ENCODE assay signal across 12 cellular contexts in genomic region chr1:203069028-203069804, GRCh38. TPM values are rescaled to one million over a fixed set of nuclear protein-coding genes. Genes with fewer than 3 reads are reported as not detected.
DNase-seq lines count a peak whose midpoint lies in the region; ATAC-seq and TF ChIP-seq lines count a peak whose summit lies in the region.
"Had no signal": no experiment of that assay in that cellular context is flagged by ENCODE, and none has a peak within 500 bp of the region (broad histone marks: within the 10 kb centered on the region; RNA-seq: fewer than 3 reads in every experiment).

No MANE protein-coding gene starts in this region.

- no peak for TF ChIP-seq EP300 in transverse colon (IDR thresholded peaks at IDR 0.05; ENCODE audit: low read depth)

- WGBS in transverse colon (ENCODE audit: low coverage in 1 of 2), 2 donors = 22 to 34% methylated on average over 2 to 6 of the region's 6 CpGs

- peak overlapping the region; percentile 45 to 73 (median 64) for H3K27ac ChIP-seq in transverse colon
- H3K27ac ChIP-seq: SJSA1 had no signal

- H3K4me1 ChIP-seq in transverse colon = peaks cover 0 to 21% (median 10%) of the 10 kb centered on the region in 4 donors
- H3K4me1 ChIP-seq: SJSA1 had no signal

- no peaks in the 10 kb centered on the region for H3K4me1 Mint-ChIP-seq in stimulated activated naive CD8-positive, alpha-beta T cell treated with anti-CD3 and anti-CD28 coated beads, Interleukin-15, amount 100 ng/mL, for 72 hours

- H3K27me3 Mint-ChIP-seq in stimulated activated naive CD8-positive, alpha-beta T cell treated with anti-CD3 and anti-CD28 coated beads, Interleukin-15, amount 100 ng/mL, for 72 hours = peaks cover 15% of the 10 kb centered on the region

- H3K36me3 ChIP-seq in transverse colon = no peaks in the 10 kb centered on the region
- H3K36me3 ChIP-seq: SJSA1 had no signal

- peak; percentile 22 for DNase-seq in NCI-H1694 treated with DMSO at 0.1 percent for 48 hours (lab: John Stamatoyannopoulos, UW)
- DNase-seq in NCI-H1694 (lab: John Stamatoyannopoulos, UW) = no peak
- DNase-seq in SKM-1 treated with dmso at 0.1 percent for 144 hours (lab: John Stamatoyannopoulos, UW; ENCODE audit: unreplicated experiment) = peak; percentile 80
- DNase-seq in left kidney (ENCODE audit: low read depth, low spot score) = peak; percentile 64
- DNase-seq in transverse colon = no peak
- DNase-seq in stimulated activated naive CD8-positive, alpha-beta T cell treated with anti-CD3 and anti-CD28 coated beads, Interleukin-15, amount 100 ng/mL, for 72 hours = no peak
- no peak for DNase-seq in UCSD-AML1 (lab: John Stamatoyannopoulos, UW; ENCODE audit: unreplicated experiment)

- in situ Hi-C loops in transverse colon (cut with MboI; ENCODE audit: low pct_ligation_motif_present in 1 of 4, low pct_unique_long_range_greater_than_20kb in 1 of 4, low sequenced_read_pairs in 3 of 4) = no loop called here

- intact Hi-C loops in transverse colon (cut with DNase I; ENCODE audit: low total_unique reads) = no loop called here

- no peaks in the 10 kb centered on the region for H3K9me3 Mint-ChIP-seq in stimulated activated naive CD8-positive, alpha-beta T cell treated with anti-CD3 and anti-CD28 coated beads, Interleukin-15, amount 100 ng/mL, for 72 hours

- peak overlapping the region in 1 of 2 donors; percentile 40 for H3K27ac Mint-ChIP-seq in stimulated activated naive CD8-positive, alpha-beta T cell treated with anti-CD3 and anti-CD28 coated beads, Interleukin-15, amount 100 ng/mL, for 72 hours

- TF ChIP-seq POLR2A in transverse colon (IDR thresholded peaks at IDR 0.05) = no peak

- peaks cover 7% of the 10 kb centered on the region for H3K27me3 ChIP-seq in transverse colon

- TF ChIP-seq CTCF in transverse colon (IDR thresholded peaks at IDR 0.05) = no peak

- no peak for ATAC-seq in stimulated activated naive CD8-positive, alpha-beta T cell treated with anti-CD3 and anti-CD28 coated beads, Interleukin-15, amount 100 ng/mL, for 72 hours
- no peak for ATAC-seq in GM19324 (IDR thresholded peaks at IDR 0.05; ENCODE audit: low FRiP score, unreplicated experiment)

- H3K9me3 ChIP-seq in transverse colon = no peaks in the 10 kb centered on the region
- H3K9me3 ChIP-seq: SJSA1 had no signal

- H3K4me3 ChIP-seq in transverse colon = no peak overlapping the region
- H3K4me3 ChIP-seq: SJSA1 had no signal

- no peak overlapping the region for H3K4me3 Mint-ChIP-seq in stimulated activated naive CD8-positive, alpha-beta T cell treated with anti-CD3 and anti-CD28 coated beads, Interleukin-15, amount 100 ng/mL, for 72 hours

RNA-seq across cellular contexts. Expression of gene MYOG, which starts 16.6 kb away (rescaled TPM):
- not detected for total RNA-seq in transverse colon
- total RNA-seq: A172, M059J, SJSA1, temporal lobe had no signal

RNA-seq across cellular contexts. Expression of gene PPFIA4, which starts 42.9 kb away (rescaled TPM):
- 1 to 10 TPM in 1 of 4 donors, under 1 TPM in 2, not detected in 1; 0.41 to 1.1 (median 0.48) TPM for total RNA-seq in transverse colon
- total RNA-seq: SJSA1 had no signal

RNA-seq across cellular contexts. Expression of gene ADORA1, which starts 58.3 kb away (rescaled TPM):
- total RNA-seq in transverse colon = 1 to 10 TPM in 2 of 4 donors, not detected in 2; 1.3 to 5.6 TPM
- total RNA-seq: SJSA1 had no signal

Comparison
In these comparisons a context has a peak if more than half of its experiments do, and no peak if none do; other contexts are left out.
1. DNase-seq: peak in NCI-H1694 treated with DMSO at 0.1 percent for 48 hours (single experiment), SKM-1 treated with dmso at 0.1 percent for 144 hours (single experiment) and left kidney (single experiment); none in NCI-H1694 (single experiment), transverse colon (single experiment), stimulated activated naive CD8-positive, alpha-beta T cell treated with anti-CD3 and anti-CD28 coated beads, Interleukin-15, amount 100 ng/mL, for 72 hours (0 of 2) and UCSD-AML1 (single experiment).